ENCODE assay signal across 16 cellular contexts in genomic region chr1:151444791-151445177, GRCh38. TPM values are rescaled to one million over a fixed set of nuclear protein-coding genes. Genes with fewer than 3 reads are reported as not detected.
DNase-seq lines count a peak whose midpoint lies in the region; ATAC-seq and TF ChIP-seq lines count a peak whose summit lies in the region.
"Had no signal": no experiment of that assay in that cellular context is flagged by ENCODE, and none has a peak within 500 bp of the region (broad histone marks: within the 10 kb centered on the region; RNA-seq: fewer than 3 reads in every experiment).

No MANE protein-coding gene starts in this region.

- H4K20me1 ChIP-seq in SK-N-SH (ENCODE audit: insufficient read depth) (peaks cover 69% of the 10 kb centered on the region), fibroblast of lung (ENCODE audit: control insufficient read depth, extremely low read depth, insufficient read depth, low read length) (no peaks in the 10 kb centered on the region), smooth muscle cell (ENCODE audit: low read depth) (peaks cover 100% of the 10 kb centered on the region)

- H3K4me2 ChIP-seq in SK-N-SH (no peak overlapping the region), fibroblast of lung (ENCODE audit: extremely low read depth, insufficient read depth, low read length) (no peak overlapping the region), smooth muscle cell (peak overlapping the region; percentile 59)

- H3K9me3 ChIP-seq in SK-N-SH: no peaks in the 10 kb centered on the region
- no peaks in the 10 kb centered on the region for H3K9me3 ChIP-seq in fibroblast of lung (ENCODE audit: control insufficient read depth, insufficient read depth, low read depth, low read length)
- no peaks in the 10 kb centered on the region for H3K9me3 ChIP-seq in smooth muscle cell (replicated peaks; ENCODE audit: low read depth)
- H3K9me3 ChIP-seq: A549, neutrophil, SJCRH30, thoracic aorta had no signal

- POLR2A ChIA-PET in SK-N-SH (lab: Yijun Ruan, JAX): no interaction called here
- POLR2A ChIA-PET in RWPE1 (lab: Yijun Ruan, JAX; ENCODE audit: low non-redundant PET): no interaction called here

- H3K79me2 ChIP-seq in SK-N-SH (ENCODE audit: insufficient read depth): peaks cover 98% of the 10 kb centered on the region
- peaks cover 67% of the 10 kb centered on the region for H3K79me2 ChIP-seq in fibroblast of lung (ENCODE audit: control insufficient read depth, insufficient read depth, low read length)
- peaks cover 99% of the 10 kb centered on the region for H3K79me2 ChIP-seq in smooth muscle cell (ENCODE audit: low read depth)

- no peak for TF ChIP-seq RAD21 in SK-N-SH (IDR thresholded peaks at IDR 0.05; ENCODE audit: low read length)

- DNase-seq in SK-N-SH (no peak), RWPE1 (ENCODE audit: low spot score) (no peak), fibroblast of lung (ENCODE audit: low read depth in 2 of 2) (no peak), smooth muscle cell (lab: John Stamatoyannopoulos, UW; ENCODE audit: unreplicated experiment) (no peak), T1000 (lab: John Stamatoyannopoulos, UW) (no peak)
- DNase-seq: COR-L47, head of caudate nucleus, KBM-7, NCI-H1694 treated with DMSO at 0.1 percent for 48 hours had no signal

- H3K27me3 ChIP-seq in SK-N-SH (ENCODE audit: insufficient read depth) (no peaks in the 10 kb centered on the region), fibroblast of lung (ENCODE audit: control insufficient read depth, insufficient read depth, low read length) (no peaks in the 10 kb centered on the region), smooth muscle cell (ENCODE audit: low read depth) (no peaks in the 10 kb centered on the region)
- H3K27me3 ChIP-seq: neutrophil, SJCRH30 had no signal

- ATAC-seq in SK-N-SH treated with all-trans-retinoic acid at 6 μM for 48 hours: peak; percentile 10; the same call in 1 of the 3 replicates
- no peak for ATAC-seq in GM21526 (IDR thresholded peaks at IDR 0.05; ENCODE audit: low FRiP score, unreplicated experiment)
- ATAC-seq in GM18867 (IDR thresholded peaks at IDR 0.05; ENCODE audit: unreplicated experiment): no peak

- H3K27ac ChIP-seq in SK-N-SH (ENCODE audit: low read depth in 2 of 2, low read length in 1 of 2): no peak overlapping the region; a peak in 3 of 4 replicates
- peak overlapping the region; percentile 65 for H3K27ac ChIP-seq in RWPE1
- peak overlapping the region; percentile 28 for H3K27ac ChIP-seq in fibroblast of lung (ENCODE audit: insufficient read depth, low read length)
- peak overlapping the region; percentile 43 for H3K27ac ChIP-seq in smooth muscle cell (ENCODE audit: low read depth)
- H3K27ac ChIP-seq: SJCRH30 had no signal

- H2AFZ ChIP-seq in SK-N-SH (ENCODE audit: low read depth) (no peak overlapping the region), fibroblast of lung (ENCODE audit: low read length) (no peak overlapping the region), smooth muscle cell (ENCODE audit: low read depth) (no peak overlapping the region)

- H3K9ac ChIP-seq in SK-N-SH (no peak overlapping the region), fibroblast of lung (ENCODE audit: insufficient read depth, low read length) (no peak overlapping the region), smooth muscle cell (ENCODE audit: low read depth) (no peak overlapping the region)

- no peaks in the 10 kb centered on the region for H3K9me2 ChIP-seq in SK-N-SH

- H3K36me3 ChIP-seq in SK-N-SH (replicated peaks in 1 of 2; ENCODE audit: control insufficient read depth in 1 of 2, insufficient read depth in 2 of 2, low read length in 1 of 2) (peaks cover 19 to 32% of the 10 kb centered on the region in 2 experiments), fibroblast of lung (ENCODE audit: control insufficient read depth, insufficient read depth, low read length) (peaks cover 3% of the 10 kb centered on the region), smooth muscle cell (ENCODE audit: low read depth) (no peaks in the 10 kb centered on the region)

- no peak for TF ChIP-seq EP300 in SK-N-SH (IDR thresholded peaks at IDR 0.05; ENCODE audit: borderline replicate concordance in 1 of 2, low read depth in 1 of 2, low read length in 1 of 2)

- no peak for TF ChIP-seq CTCF in SK-N-SH (IDR thresholded peaks at IDR 0.05)
- no peak for TF ChIP-seq CTCF in RWPE1 (conservative IDR thresholded peaks at IDR 0.05; ENCODE audit: low read depth)
- TF ChIP-seq CTCF in fibroblast of lung (conservative IDR thresholded peaks at IDR 0.05 in 1 of 2, IDR thresholded peaks at IDR 0.05 in 1 of 2; ENCODE audit: low read depth in 1 of 2, low read length in 2 of 2): no peak
- no peak for TF ChIP-seq CTCF in smooth muscle cell (IDR thresholded peaks at IDR 0.05; ENCODE audit: borderline replicate concordance, insufficient read depth, poor library complexity, severe bottlenecking)

- H3K4me1 ChIP-seq in SK-N-SH (ENCODE audit: control insufficient read depth in 1 of 2, insufficient read depth in 2 of 2, low read depth in 1 of 2, low read length in 1 of 2): peaks cover 7 to 9% of the 10 kb centered on the region in 2 experiments; a peak in 3 of 4 replicates
- H3K4me1 ChIP-seq in fibroblast of lung (ENCODE audit: control insufficient read depth, extremely low read depth, insufficient read depth, low read length): no peaks in the 10 kb centered on the region
- peaks cover 12% of the 10 kb centered on the region for H3K4me1 ChIP-seq in smooth muscle cell (ENCODE audit: low read depth)

- H3F3A ChIP-seq in SK-N-SH (replicated peaks; ENCODE audit: insufficient read depth): peaks cover 17% of the 10 kb centered on the region
- peaks cover 5% of the 10 kb centered on the region for H3F3A ChIP-seq in smooth muscle cell (ENCODE audit: low read depth)

- 94% methylated on average over 4 of the region's 4 CpGs for WGBS in SK-N-SH (ENCODE audit: low lambda C conversion rate)
- 62% methylated on average over 4 of the region's 4 CpGs for WGBS in smooth muscle cell (ENCODE audit: low lambda C conversion rate)

- CTCF ChIA-PET in SK-N-SH (lab: Yijun Ruan, JAX): interaction anchor here (0.8 to 2.2 kb wide), 17 partner anchors 8 to 290 kb away, joined by 3 to 7 read pairs (median 4); partner anchors contain the start of genes CELF3 and CGN
- CTCF ChIA-PET in RWPE1 (lab: Yijun Ruan, JAX): interaction anchor here (0.6 to 1.0 kb wide), 6 partner anchors 45 to 290 kb away, joined by 3 to 4 read pairs (median 3); no protein-coding TSS in a partner anchor

- no peak overlapping the region for H3K4me3 ChIP-seq in SK-N-SH (ENCODE audit: low read depth in 2 of 2, low read length in 1 of 2)
- no peak overlapping the region for H3K4me3 ChIP-seq in fibroblast of lung (replicated peaks in 1 of 4; ENCODE audit: control extremely low read depth in 1 of 4, insufficient read depth in 1 of 4, low read depth in 3 of 4, low read length in 4 of 4)
- H3K4me3 ChIP-seq in smooth muscle cell: no peak overlapping the region
- H3K4me3 ChIP-seq: A549, SJCRH30, thoracic aorta had no signal

TF ChIP-seq in SK-N-SH treated with all-trans-retinoic acid at 6 μM for 48 hours, 23 proteins besides CTCF, POLR2A, EP300 and RAD21 (continues in another document):
- no peak for TF ChIP-seq ZNF70 (CRISPR knock-in tag; IDR thresholded peaks at IDR 0.05)
- no peak for TF ChIP-seq ZFP3 (CRISPR knock-in tag; IDR thresholded peaks at IDR 0.05)
- TF ChIP-seq, protein P1, sequence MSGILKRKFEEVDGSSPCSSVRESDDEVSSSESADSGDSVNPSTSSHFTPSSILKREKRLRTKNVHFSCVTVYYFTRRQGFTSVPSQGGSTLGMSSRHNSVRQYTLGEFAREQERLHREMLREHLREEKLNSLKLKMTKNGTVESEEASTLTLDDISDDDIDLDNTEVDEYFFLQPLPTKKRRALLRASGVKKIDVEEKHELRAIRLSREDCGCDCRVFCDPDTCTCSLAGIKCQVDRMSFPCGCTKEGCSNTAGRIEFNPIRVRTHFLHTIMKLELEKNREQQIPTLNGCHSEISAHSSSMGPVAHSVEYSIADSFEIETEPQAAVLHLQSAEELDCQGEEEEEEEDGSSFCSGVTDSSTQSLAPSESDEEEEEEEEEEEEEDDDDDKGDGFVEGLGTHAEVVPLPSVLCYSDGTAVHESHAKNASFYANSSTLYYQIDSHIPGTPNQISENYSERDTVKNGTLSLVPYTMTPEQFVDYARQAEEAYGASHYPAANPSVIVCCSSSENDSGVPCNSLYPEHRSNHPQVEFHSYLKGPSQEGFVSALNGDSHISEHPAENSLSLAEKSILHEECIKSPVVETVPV (CRISPR knock-in tag; IDR thresholded peaks at IDR 0.05): no peak
- no peak for TF ChIP-seq TOX (CRISPR knock-in tag; IDR thresholded peaks at IDR 0.05; ENCODE audit: borderline replicate concordance)

TF ChIP-seq in SK-N-SH, 30 proteins besides CTCF, POLR2A, EP300 and RAD21:
- no peak for TF ChIP-seq RCOR1 (IDR thresholded peaks at IDR 0.05; ENCODE audit: low read length)
- TF ChIP-seq RXRA (IDR thresholded peaks at IDR 0.05; ENCODE audit: borderline replicate concordance, low read depth): no peak
- no peak for TF ChIP-seq GABPA (IDR thresholded peaks at IDR 0.05; ENCODE audit: low read depth)
- no peak for TF ChIP-seq YY1 (IDR thresholded peaks at IDR 0.05; ENCODE audit: low read depth)

RNA-seq across cellular contexts. Expression of gene POGZ, which starts 14.5 kb away (rescaled TPM):
- polyA plus RNA-seq in SK-N-SH (2012; rRNA removed) (23.9 and 30.2 TPM in 2 replicates), fibroblast of lung (24.7 and 27.6 TPM in 2 replicates), smooth muscle cell (20.5 and 24.8 TPM in 2 replicates)
- polyA plus RNA-seq in SK-N-SH (2012; cell fraction: cytosol; rRNA removed): 11.7 and 14.0 TPM in 2 replicates
- 114 and 159 TPM in 2 replicates for polyA plus RNA-seq in SK-N-SH (2012; cell fraction: nucleus; rRNA removed)
- total RNA-seq in fibroblast of lung (12.3 and 21.6 TPM in 2 replicates), smooth muscle cell (40.9 and 47.0 TPM in 2 replicates)
- polyA plus RNA-seq in fibroblast of lung (2012): 13.9 and 19.3 TPM in 2 replicates
- 45.5 and 64.6 TPM in 2 replicates for polyA minus RNA-seq in fibroblast of lung (ENCODE audit: low replicate concordance)

RNA-seq across cellular contexts. Expression of gene PSMB4, which starts 45.4 kb away (rescaled TPM):
- polyA plus RNA-seq in SK-N-SH (2012; rRNA removed) (716 and 754 TPM in 2 replicates), fibroblast of lung (370 and 426 TPM in 2 replicates), smooth muscle cell (88.6 and 94.1 TPM in 2 replicates)
- 531 and 586 TPM in 2 replicates for polyA plus RNA-seq in SK-N-SH (2012; cell fraction: cytosol; rRNA removed)
- 941 and 989 TPM in 2 replicates for polyA plus RNA-seq in SK-N-SH (2012; cell fraction: nucleus; rRNA removed)
- total RNA-seq in fibroblast of lung (335 and 339 TPM in 2 replicates), smooth muscle cell (308 and 316 TPM in 2 replicates)
- 333 and 407 TPM in 2 replicates for polyA plus RNA-seq in fibroblast of lung (2012)
- polyA minus RNA-seq in fibroblast of lung (ENCODE audit: low replicate concordance): 644 and 656 TPM in 2 replicates

Comparison
In these comparisons a context has a peak if more than half of its experiments do, and no peak if none do; other contexts are left out.
1. H3K27ac ChIP-seq: peak in RWPE1 (single experiment), fibroblast of lung (single experiment) and smooth muscle cell (single experiment); none in SK-N-SH (0 of 2).